22 cellular contexts compared by ENCODE assay signal in genomic region chr10:13673165-13673564, GRCh38.
A peak's percentile ranks its signal among the peaks of the same experiment; 100 is the strongest.
DNase-seq lines count a peak whose midpoint lies in the region; ATAC-seq, FAIRE-seq and TF ChIP-seq lines count a peak whose summit lies in the region.
"Had no signal": no experiment of that assay in that cellular context is flagged by ENCODE, and none has a peak within 500 bp of the region (broad histone marks: within the 10 kb centered on the region; RNA-seq: fewer than 3 reads in every experiment).

No MANE protein-coding gene starts in this region.

- H3K9me3 Mint-ChIP-seq in Caco-2 (ENCODE audit: unreplicated experiment) = no peaks in the 10 kb centered on the region
- no peaks in the 10 kb centered on the region for H3K9me3 Mint-ChIP-seq in stimulated activated naive CD8-positive, alpha-beta T cell treated with anti-CD3 and anti-CD28 coated beads, Interleukin-15, amount 100 ng/mL, for 72 hours
- no peaks in the 10 kb centered on the region for H3K9me3 Mint-ChIP-seq in activated CD8-positive, alpha-beta memory T cell treated with anti-CD3 and anti-CD28 coated beads, Interleukin-2, amount 10 ng/mL, durations not matched to agents 7 days and 5 days (ENCODE audit: low read depth)
- H3K9me3 Mint-ChIP-seq: activated T-helper 2 cell treated with anti-CD3 and anti-CD28 coated beads, Interferon-gamma antibody, Interleukin-2, Interleukin-4, amounts not matched to agents 10 μg/mL and 5 μg/mL and 100 μg/mL, durations not matched to agents 14 hours and 24 hours and 36 hours; CD4-positive, alpha-beta T cell; dendritic cell treated with granulocyte-macrophage colony-stimulating factor and Interleukin-4, amounts not matched to agents 40 ng/mL and 50 ng/mL, for 4 days; stimulated activated memory B cell treated with anti-CD40 and anti-IgM and Interleukin-4, amounts not matched to agents 10 μg/mL and 1 μg/mL and 100 μg/mL, for 72 hours had no signal

- BruUV-seq in Caco-2 (replicated peaks; lab: Mats Ljungman, UMichigan) = no TSS peak

- no peaks in the 10 kb centered on the region for H3K9me3 ChIP-seq in Caco-2
- no peaks in the 10 kb centered on the region for H3K9me3 ChIP-seq in HUES64 (ENCODE audit: insufficient read depth, low read depth, low read length)
- H3K9me3 ChIP-seq in ectodermal cell (ENCODE audit: control insufficient read depth, low read length) = no peaks in the 10 kb centered on the region
- no peaks in the 10 kb centered on the region for H3K9me3 ChIP-seq in kidney (ENCODE audit: control insufficient read depth in 1 of 2, low read length in 2 of 2)
- H3K9me3 ChIP-seq: gastrocnemius medialis, left ventricle myocardium inferior, ovary, right lobe of liver had no signal

- peak overlapping the region; percentile 19 for H3K27ac Mint-ChIP-seq in Caco-2 (ENCODE audit: unreplicated experiment)
- no peak overlapping the region for H3K27ac Mint-ChIP-seq in stimulated activated naive CD8-positive, alpha-beta T cell treated with anti-CD3 and anti-CD28 coated beads, Interleukin-15, amount 100 ng/mL, for 72 hours
- no peak overlapping the region for H3K27ac Mint-ChIP-seq in activated CD8-positive, alpha-beta memory T cell treated with anti-CD3 and anti-CD28 coated beads, Interleukin-2, amount 10 ng/mL, durations not matched to agents 7 days and 5 days
- H3K27ac Mint-ChIP-seq: activated T-helper 2 cell treated with anti-CD3 and anti-CD28 coated beads, Interferon-gamma antibody, Interleukin-2, Interleukin-4, amounts not matched to agents 10 μg/mL and 5 μg/mL and 100 μg/mL, durations not matched to agents 14 hours and 24 hours and 36 hours; CD4-positive, alpha-beta T cell; dendritic cell treated with granulocyte-macrophage colony-stimulating factor and Interleukin-4, amounts not matched to agents 40 ng/mL and 50 ng/mL, for 4 days; stimulated activated memory B cell treated with anti-CD40 and anti-IgM and Interleukin-4, amounts not matched to agents 10 μg/mL and 1 μg/mL and 100 μg/mL, for 72 hours had no signal

- H3K36me3 ChIP-seq in Caco-2 (ENCODE audit: control insufficient read depth, insufficient read depth, low read length) = peaks cover 7% of the 10 kb centered on the region
- peaks cover 59% of the 10 kb centered on the region; the same call in 1 of the 2 replicates for H3K36me3 ChIP-seq in HUES64 (ENCODE audit: insufficient read depth, low read length)
- no peaks in the 10 kb centered on the region for H3K36me3 ChIP-seq in ectodermal cell (ENCODE audit: control insufficient read depth, insufficient read depth, low read length)
- peaks cover 5% of the 10 kb centered on the region for H3K36me3 ChIP-seq in mesendoderm (ENCODE audit: control insufficient read depth, insufficient read depth, low read length)
- peaks cover 5 to 14% of the 10 kb centered on the region in 2 donors for H3K36me3 ChIP-seq in kidney (ENCODE audit: control insufficient read depth in 1 of 2, insufficient read depth in 2 of 2, low read length in 2 of 2)
- H3K36me3 ChIP-seq: gastrocnemius medialis, ovary had no signal

- peaks cover 21% of the 10 kb centered on the region for H3K4me1 ChIP-seq in Caco-2
- peaks cover 26% of the 10 kb centered on the region for H3K4me1 ChIP-seq in HUES64 (ENCODE audit: insufficient read depth, low read length)
- peaks cover 28% of the 10 kb centered on the region for H3K4me1 ChIP-seq in ectodermal cell (ENCODE audit: control insufficient read depth, insufficient read depth, low read length)
- H3K4me1 ChIP-seq in mesendoderm (ENCODE audit: control insufficient read depth, low read depth, low read length) = peaks cover 6% of the 10 kb centered on the region
- H3K4me1 ChIP-seq in kidney (ENCODE audit: control insufficient read depth in 1 of 2, insufficient read depth in 1 of 2, low read depth in 1 of 2, low read length in 2 of 2) = peaks cover 13 to 19% of the 10 kb centered on the region in 2 donors

- peak overlapping the region; percentile 82 for H3K56ac ChIP-seq in mesendoderm (ENCODE audit: low read length)

- no peaks in the 10 kb centered on the region for H3K27me3 ChIP-seq in Caco-2 (replicated peaks; ENCODE audit: control insufficient read depth, insufficient read depth, low read length)
- H3K27me3 ChIP-seq in HUES64 (ENCODE audit: insufficient read depth, low read length) = no peaks in the 10 kb centered on the region
- H3K27me3 ChIP-seq in ectodermal cell (ENCODE audit: control insufficient read depth, insufficient read depth, low read length, poor library complexity, severe bottlenecking) = no peaks in the 10 kb centered on the region
- no peaks in the 10 kb centered on the region for H3K27me3 ChIP-seq in mesendoderm (ENCODE audit: insufficient read depth, low read length, poor library complexity)
- H3K27me3 ChIP-seq: gastrocnemius medialis, ovary, right lobe of liver had no signal

- TF ChIP-seq CTCF in Caco-2 (IDR thresholded peaks at IDR 0.05; ENCODE audit: insufficient read depth in 1 of 2, low read depth in 1 of 2, low read length in 1 of 2, severe bottlenecking in 1 of 2, unreplicated experiment in 1 of 2) = no peak
- TF ChIP-seq CTCF in kidney (IDR thresholded peaks at IDR 0.05; ENCODE audit: borderline replicate concordance, extremely low read depth, insufficient read depth) = no peak

- H3K27ac ChIP-seq in HUES64 (ENCODE audit: low read depth, low read length) = peak overlapping the region; percentile 58
- peak overlapping the region; percentile 56 for H3K27ac ChIP-seq in ectodermal cell (ENCODE audit: insufficient read depth, low read depth, low read length, poor library complexity, severe bottlenecking)
- no peak overlapping the region for H3K27ac ChIP-seq in mesendoderm (ENCODE audit: low read depth, low read length)
- H3K27ac ChIP-seq in kidney (ENCODE audit: low read depth in 2 of 2, low read length in 2 of 2) = no peak overlapping the region
- H3K27ac ChIP-seq: gastrocnemius medialis, left ventricle myocardium inferior, ovary, right lobe of liver had no signal

- ATAC-seq in stimulated activated naive CD8-positive, alpha-beta T cell treated with anti-CD3 and anti-CD28 coated beads, Interleukin-15, amount 100 ng/mL, for 72 hours = no peak
- no peak for ATAC-seq in activated CD8-positive, alpha-beta memory T cell treated with anti-CD3 and anti-CD28 coated beads, Interleukin-2, amount 10 ng/mL, durations not matched to agents 7 days and 5 days
- ATAC-seq: gastrocnemius medialis; right lobe of liver; stimulated activated memory B cell treated with anti-CD40 and anti-IgM and Interleukin-4, amounts not matched to agents 10 μg/mL and 1 μg/mL and 100 μg/mL, for 72 hours had no signal

- peaks cover 78% of the 10 kb centered on the region for H3K36me3 Mint-ChIP-seq in Caco-2 (ENCODE audit: insufficient read depth, unreplicated experiment)
- no peaks in the 10 kb centered on the region for H3K36me3 Mint-ChIP-seq in activated CD8-positive, alpha-beta memory T cell treated with anti-CD3 and anti-CD28 coated beads, Interleukin-2, amount 10 ng/mL, durations not matched to agents 7 days and 5 days
- H3K36me3 Mint-ChIP-seq: stimulated activated memory B cell treated with anti-CD40 and anti-IgM and Interleukin-4, amounts not matched to agents 10 μg/mL and 1 μg/mL and 100 μg/mL, for 72 hours had no signal

- H2BK5ac ChIP-seq in mesendoderm (ENCODE audit: low read length) = peak overlapping the region; percentile 77

- CTCF ChIA-PET in Caco-2 (lab: Charles Lee) = no interaction called here
- CTCF ChIA-PET in activated CD8-positive, alpha-beta memory T cell treated with anti-CD3 and anti-CD28 coated beads, Interleukin-2, amount 10 ng/mL, durations not matched to agents 7 days and 5 days (lab: Charles Lee) = interaction anchor here (1.3 to 2.1 kb wide), 2 partner anchors 13 to 33 kb away, joined by 3 to 4 read pairs; no protein-coding TSS in a partner anchor

- H3K27me3 Mint-ChIP-seq in Caco-2 (ENCODE audit: insufficient read depth, unreplicated experiment) = no peaks in the 10 kb centered on the region
- H3K27me3 Mint-ChIP-seq in stimulated activated naive CD8-positive, alpha-beta T cell treated with anti-CD3 and anti-CD28 coated beads, Interleukin-15, amount 100 ng/mL, for 72 hours = no peaks in the 10 kb centered on the region
- peaks cover 5% of the 10 kb centered on the region for H3K27me3 Mint-ChIP-seq in activated CD8-positive, alpha-beta memory T cell treated with anti-CD3 and anti-CD28 coated beads, Interleukin-2, amount 10 ng/mL, durations not matched to agents 7 days and 5 days
- H3K27me3 Mint-ChIP-seq: CD4-positive, alpha-beta T cell; dendritic cell treated with granulocyte-macrophage colony-stimulating factor and Interleukin-4, amounts not matched to agents 40 ng/mL and 50 ng/mL, for 4 days had no signal

- peak overlapping the region; percentile 15 for H3K18ac ChIP-seq in mesendoderm (ENCODE audit: low read length)

- intact Hi-C loops in Caco-2 (cut with micrococcal nuclease; ENCODE audit: unreplicated experiment) = no loop called here
- intact Hi-C loops in kidney (cut with DNase I) = no loop called here

- no peak overlapping the region for H4K8ac ChIP-seq in mesendoderm (ENCODE audit: low read depth, low read length)

- H3K79me2 ChIP-seq in mesendoderm (ENCODE audit: control insufficient read depth, insufficient read depth, low read length) = no peaks in the 10 kb centered on the region

- no peak overlapping the region for H4K5ac ChIP-seq in mesendoderm (ENCODE audit: low read length)

- 66% methylated on average over 6 of the region's 8 CpGs for WGBS in HUES64
- 42% methylated on average over 8 of the region's 8 CpGs for WGBS in ectodermal cell, 2 experiments
- WGBS in mesendoderm (ENCODE audit: extremely low coverage, insufficient coverage, low lambda C conversion rate) = no CpG with 5 or more reads among the region's 8 CpGs

- H3K4me3 ChIP-seq in Caco-2 (ENCODE audit: low read depth, low read length) (no peak overlapping the region), HUES64 (ENCODE audit: low read length) (peak overlapping the region; percentile 23), ectodermal cell (ENCODE audit: insufficient read depth, low read depth, low read length) (no peak overlapping the region), mesendoderm (ENCODE audit: low read length) (no peak overlapping the region), kidney (ENCODE audit: low read length in 2 of 2) (no peak overlapping the region)
- H3K4me3 ChIP-seq: gastrocnemius medialis, left ventricle myocardium inferior, ovary, right lobe of liver had no signal

- H3K23ac ChIP-seq in mesendoderm (ENCODE audit: low read length) = no peak overlapping the region

- no peak overlapping the region for H3K4me3 Mint-ChIP-seq in Caco-2 (ENCODE audit: unreplicated experiment)
- H3K4me3 Mint-ChIP-seq in stimulated activated naive CD8-positive, alpha-beta T cell treated with anti-CD3 and anti-CD28 coated beads, Interleukin-15, amount 100 ng/mL, for 72 hours = no peak overlapping the region
- no peak overlapping the region for H3K4me3 Mint-ChIP-seq in activated CD8-positive, alpha-beta memory T cell treated with anti-CD3 and anti-CD28 coated beads, Interleukin-2, amount 10 ng/mL, durations not matched to agents 7 days and 5 days
- H3K4me3 Mint-ChIP-seq: CD4-positive, alpha-beta T cell; dendritic cell treated with granulocyte-macrophage colony-stimulating factor and Interleukin-4, amounts not matched to agents 40 ng/mL and 50 ng/mL, for 4 days; stimulated activated memory B cell treated with anti-CD40 and anti-IgM and Interleukin-4, amounts not matched to agents 10 μg/mL and 1 μg/mL and 100 μg/mL, for 72 hours had no signal

- POLR2A ChIA-PET in Caco-2 (lab: Charles Lee) = no interaction called here

- no peak overlapping the region for H2AK5ac ChIP-seq in mesendoderm (ENCODE audit: low read length)

- peaks cover 1% of the 10 kb centered on the region for H3K79me1 ChIP-seq in mesendoderm (ENCODE audit: low read length)

- DNase-seq in Caco-2 (no peak), mesendoderm (peak; percentile 52), NCI-H2196 treated with DMSO at 0.1 percent for 48 hours (lab: John Stamatoyannopoulos, UW; ENCODE audit: unreplicated experiment) (no peak), kidney (no peak)
- no peak for DNase-seq in stimulated activated naive CD8-positive, alpha-beta T cell treated with anti-CD3 and anti-CD28 coated beads, Interleukin-15, amount 100 ng/mL, for 72 hours
- DNase-seq in activated CD8-positive, alpha-beta memory T cell treated with anti-CD3 and anti-CD28 coated beads, Interleukin-2, amount 10 ng/mL, durations not matched to agents 7 days and 5 days = no peak
- DNase-seq: activated CD4-positive, alpha-beta T cell treated with anti-CD3 and anti-CD28 coated beads for 48 hours; CD4-positive, alpha-beta T cell; DND-41; gastrocnemius medialis; left ventricle myocardium inferior; NCI-H1436 treated with DMSO at 0.1 percent for 48 hours; NCI-H446; ovary; right lobe of liver; SW 1271 had no signal

- FAIRE-seq in kidney (lab: Jason Lieb, UNC) = no peak
- FAIRE-seq: TTC549 had no signal

- H3K4me1 Mint-ChIP-seq in Caco-2 (ENCODE audit: low read depth, unreplicated experiment) = peaks cover 26% of the 10 kb centered on the region
- no peaks in the 10 kb centered on the region for H3K4me1 Mint-ChIP-seq in stimulated activated naive CD8-positive, alpha-beta T cell treated with anti-CD3 and anti-CD28 coated beads, Interleukin-15, amount 100 ng/mL, for 72 hours
- no peaks in the 10 kb centered on the region for H3K4me1 Mint-ChIP-seq in activated CD8-positive, alpha-beta memory T cell treated with anti-CD3 and anti-CD28 coated beads, Interleukin-2, amount 10 ng/mL, durations not matched to agents 7 days and 5 days
- H3K4me1 Mint-ChIP-seq: stimulated activated memory B cell treated with anti-CD40 and anti-IgM and Interleukin-4, amounts not matched to agents 10 μg/mL and 1 μg/mL and 100 μg/mL, for 72 hours had no signal

- H3K4me2 ChIP-seq in mesendoderm (ENCODE audit: low read length) = no peak overlapping the region

- H3K9ac ChIP-seq in HUES64 (ENCODE audit: low read depth, low read length) (peak overlapping the region; percentile 49; the same call in 1 of the 2 replicates), mesendoderm (ENCODE audit: low read length) (peak overlapping the region; percentile 9), kidney (ENCODE audit: low read length in 2 of 2) (no peak overlapping the region)

- H2BK120ac ChIP-seq in mesendoderm (ENCODE audit: low read depth, low read length) = no peak overlapping the region

- no peak overlapping the region for H3K4ac ChIP-seq in mesendoderm (ENCODE audit: low read depth, low read length)

- H2BK15ac ChIP-seq in mesendoderm (replicated peaks; ENCODE audit: low read depth) = no peak overlapping the region

Comparison
In these comparisons a context has a peak if more than half of its experiments do, and no peak if none do; other contexts are left out.
1. H3K27ac ChIP-seq: peak in HUES64 (single experiment) and ectodermal cell (single experiment); none in mesendoderm (single experiment) and kidney (0 of 2).
2. H3K9ac ChIP-seq: peak in HUES64 (single experiment) and mesendoderm (single experiment); none in kidney (0 of 2).